Comparison of ENCODE assay signal across 8 cellular contexts in genomic region chr5:7179364-7179763, GRCh38.
"Had no signal": no experiment of that assay in that cellular context is flagged by ENCODE, and none has a peak within 500 bp of the region (broad histone marks: within the 10 kb centered on the region; RNA-seq: fewer than 3 reads in every experiment).

No MANE protein-coding gene starts in this region.

- H3K4me3 ChIP-seq: GM23338, K562 had no signal

- H3K4me2 ChIP-seq: GM23338 had no signal

- FAIRE-seq: H1, H54, HTR-8/SVneo, K562 had no signal

- H2AFZ ChIP-seq: GM23338 had no signal

- DNase-seq: H9, HCEC 1CT, IMR-90 had no signal

- ATAC-seq: GM23338, K562 had no signal
